Comparison of ENCODE assay signal across 8 cellular contexts in the genomic region with DNA sequence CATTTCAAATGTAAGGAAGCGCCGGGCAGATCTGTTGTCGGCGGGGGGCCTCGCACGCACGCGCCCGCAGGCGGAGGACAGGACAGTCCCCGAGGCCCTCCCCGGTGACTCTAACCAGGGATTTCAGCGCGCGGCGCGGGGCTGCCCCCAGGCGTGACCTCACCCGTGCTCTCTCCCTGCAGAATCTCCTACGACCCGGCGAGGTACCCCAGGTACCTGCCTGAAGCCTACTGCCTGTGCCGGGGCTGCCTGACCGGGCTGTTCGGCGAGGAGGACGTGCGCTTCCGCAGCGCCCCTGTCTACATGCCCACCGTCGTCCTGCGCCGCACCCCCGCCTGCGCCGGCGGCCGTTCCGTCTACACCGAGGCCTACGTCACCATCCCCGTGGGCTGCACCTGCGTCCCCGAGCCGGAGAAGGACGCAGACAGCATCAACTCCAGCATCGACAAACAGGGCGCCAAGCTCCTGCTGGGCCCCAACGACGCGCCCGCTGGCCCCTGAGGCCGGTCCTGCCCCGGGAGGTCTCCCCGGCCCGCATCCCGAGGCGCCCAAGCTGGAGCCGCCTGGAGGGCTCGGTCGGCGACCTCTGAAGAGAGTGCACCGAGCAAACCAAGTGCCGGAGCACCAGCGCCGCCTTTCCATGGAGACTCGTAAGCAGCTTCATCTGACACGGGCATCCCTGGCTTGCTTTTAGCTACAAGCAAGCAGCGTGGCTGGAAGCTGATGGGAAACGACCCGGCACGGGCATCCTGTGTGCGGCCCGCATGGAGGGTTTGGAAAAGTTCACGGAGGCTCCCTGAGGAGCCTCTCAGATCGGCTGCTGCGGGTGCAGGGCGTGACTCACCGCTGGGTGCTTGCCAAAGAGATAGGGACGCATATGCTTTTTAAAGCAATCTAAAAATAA. TPM values are rescaled to one million over a fixed set of nuclear protein-coding genes. Genes with fewer than 3 reads are reported as not detected.
DNase-seq lines count a peak whose midpoint lies in the region; ATAC-seq and TF ChIP-seq lines count a peak whose summit lies in the region.

No MANE protein-coding gene starts in this region.

- peaks cover 8 to 13% (median 10%) of the 10 kb centered on the region in 3 donors for H3K4me1 ChIP-seq in esophagus squamous epithelium

- no peak for TF ChIP-seq CTCF in esophagus squamous epithelium (IDR thresholded peaks at IDR 0.05)
- no peak for TF ChIP-seq CTCF in nephron (IDR thresholded peaks at IDR 0.05; ENCODE audit: unreplicated experiment in 3 of 3)

- H3K4me3 Mint-ChIP-seq in T-cell, result peak overlapping the region in 2 of 3 donors; percentile 13 to 54
- peak overlapping the region in 2 of 3 experiments; percentile 12 to 51 for H3K4me3 Mint-ChIP-seq in nephron

- H3K27ac ChIP-seq in esophagus squamous epithelium, result no peak overlapping the region

- H3K36me3 Mint-ChIP-seq in T-cell, result peaks cover 3% of the 10 kb centered on the region
- no peaks in the 10 kb centered on the region for H3K36me3 Mint-ChIP-seq in nephron (ENCODE audit: low read depth)

- CTCF ChIA-PET in T-cell (lab: Charles Lee), result interaction anchor here in 1 of 2 donors (0.6 kb wide), 1 partner anchor 35 kb away, joined by 9 read pairs; no protein-coding TSS in a partner anchor

- POLR2A ChIA-PET in T-cell (lab: Charles Lee), result no interaction called here

- TF ChIP-seq POLR2A in esophagus squamous epithelium (IDR thresholded peaks at IDR 0.05), result no peak
- TF ChIP-seq POLR2A in GM18505 (IDR thresholded peaks at IDR 0.05; ENCODE audit: borderline replicate concordance, extremely low read depth, insufficient read depth, insufficient read length), result no peak

- WGBS in esophagus squamous epithelium, 2 donors, result 5 to 23% methylated on average over 26 to 50 of the region's 81 CpGs

- H3K27me3 ChIP-seq in esophagus squamous epithelium, result peaks cover 0 to 31% (median 0%) of the 10 kb centered on the region in 4 donors

- H3K27me3 Mint-ChIP-seq in T-cell, result peaks cover 0 to 15% of the 10 kb centered on the region in 2 donors
- H3K27me3 Mint-ChIP-seq in nephron (ENCODE audit: low read depth), result peaks cover 17% of the 10 kb centered on the region

- H3K4me3 ChIP-seq in esophagus squamous epithelium, result peak overlapping the region; percentile 27 to 61 (median 38)

- H3K36me3 ChIP-seq in esophagus squamous epithelium, result no peaks in the 10 kb centered on the region

- H3K27ac Mint-ChIP-seq in T-cell (no peak overlapping the region), nephron (no peak overlapping the region)

- H3K4me1 Mint-ChIP-seq in T-cell (peaks cover 2 to 8% (median 4%) of the 10 kb centered on the region in 3 donors), nephron (peaks cover 13% of the 10 kb centered on the region)

- DNase-seq in NCI-H1436 (lab: John Stamatoyannopoulos, UW), result peak; percentile 14
- DNase-seq in NCI-H1436 treated with DMSO at 0.1 percent for 48 hours (lab: John Stamatoyannopoulos, UW), result no peak
- peak in 1 of 34 experiments; percentile 22 for DNase-seq in T-cell
- DNase-seq in esophagus squamous epithelium (lab: John Stamatoyannopoulos, UW), result no peak
- no peak for DNase-seq in activated effector memory CD4-positive, alpha-beta T cell treated with Interleukin-2 at 50 U/mL for 16 hours

- H3K9me3 ChIP-seq in esophagus squamous epithelium, result no peaks in the 10 kb centered on the region

- H3K9me3 Mint-ChIP-seq in T-cell, result no peaks in the 10 kb centered on the region
- H3K9me3 Mint-ChIP-seq in nephron, result no peaks in the 10 kb centered on the region

- intact Hi-C loops in esophagus squamous epithelium (cut with DNase I), result no loop called here

- ATAC-seq in T-cell (replicated peaks in 1 of 4), result peak; percentile 16 to 69 (median 58)
- no peak for ATAC-seq in GM18505 (IDR thresholded peaks at IDR 0.05; ENCODE audit: unreplicated experiment)
- ATAC-seq in GM21825 (IDR thresholded peaks at IDR 0.05; ENCODE audit: unreplicated experiment), result no peak

RNA-seq across cellular contexts. Expression of a gene that starts 18.2 kb away (rescaled TPM):
- under 1 TPM in 3 of 5 donors, not detected in 2; 0.13 to 0.20 (median 0.16) TPM for total RNA-seq in T-cell
- total RNA-seq in esophagus squamous epithelium, result 1 to 10 TPM in 1 of 4 donors, under 1 TPM in 1, not detected in 2; 0.35 to 3.2 TPM

RNA-seq across cellular contexts. Expression of a gene that starts 52.1 kb away (rescaled TPM):
- total RNA-seq in T-cell (1 to 10 TPM; 3.5 to 6.1 (median 4.3) TPM), esophagus squamous epithelium (1 to 10 TPM; 2.2 to 8.4 (median 5.9) TPM)

Comparison
In these comparisons a context has a peak if more than half of its experiments do, and no peak if none do; other contexts are left out.
1. ATAC-seq: peak in T-cell (4 of 4); none in GM18505 (single experiment) and GM21825 (single experiment).